11 cellular contexts compared by ENCODE assay signal in genomic region chr17:75317671-75318070, GRCh38. TPM values are rescaled to one million over a fixed set of nuclear protein-coding genes. Genes with fewer than 3 reads are reported as not detected.
DNase-seq lines count a peak whose midpoint lies in the region; ATAC-seq and TF ChIP-seq lines count a peak whose summit lies in the region.
"Had no signal": no experiment of that assay in that cellular context is flagged by ENCODE, and none has a peak within 500 bp of the region (broad histone marks: within the 10 kb centered on the region; RNA-seq: fewer than 3 reads in every experiment).

No MANE protein-coding gene starts in this region.

- no peak for TF ChIP-seq CTCF in astrocyte of the cerebellum (IDR thresholded peaks at IDR 0.05; ENCODE audit: low read depth, low read length, missing control alignments)
- no peak for TF ChIP-seq CTCF in natural killer cell (IDR thresholded peaks at IDR 0.05)

- intact Hi-C loops in natural killer cell (cut with micrococcal nuclease), result no loop called here

- H3K4me1 Mint-ChIP-seq in natural killer cell, result peaks cover 5 to 12% of the 10 kb centered on the region in 2 donors
- H3K4me1 Mint-ChIP-seq: neural crest cell had no signal

- in situ Hi-C loops in astrocyte of the cerebellum (cut with HindIII; ENCODE audit: low sequenced_read_pairs), result no loop called here

- no peaks in the 10 kb centered on the region for H3K27me3 Mint-ChIP-seq in natural killer cell (ENCODE audit: low read depth in 2 of 2)

- peak overlapping the region; percentile 36 to 70 for H3K27ac Mint-ChIP-seq in natural killer cell

- no peak overlapping the region for H3K4me3 ChIP-seq in astrocyte of the cerebellum (ENCODE audit: low read depth, low read length)
- H3K4me3 ChIP-seq: skin epidermis, tibial nerve had no signal

- H3K36me3 Mint-ChIP-seq in natural killer cell, result no peaks in the 10 kb centered on the region

- H3K9me3 Mint-ChIP-seq in natural killer cell, result no peaks in the 10 kb centered on the region
- H3K9me3 Mint-ChIP-seq: neural crest cell had no signal

- DNase-seq in COR-L47 (lab: John Stamatoyannopoulos, UW) (peak; percentile 63), LHCN-M2 (ENCODE audit: low read depth) (peak; percentile 36), astrocyte of the cerebellum (ENCODE audit: low read depth) (peak; percentile 32), natural killer cell (no peak), EL (no peak), DMS79 (lab: John Stamatoyannopoulos, UW) (no peak)

- H3K4me3 Mint-ChIP-seq in natural killer cell, result no peak overlapping the region
- H3K4me3 Mint-ChIP-seq: neural crest cell had no signal

- ATAC-seq in natural killer cell, result no peak
- no peak for ATAC-seq in HG03039 (IDR thresholded peaks at IDR 0.05; ENCODE audit: unreplicated experiment)
- ATAC-seq: Panc1 had no signal

RNA-seq across cellular contexts. Expression of gene SLC25A19, which starts 28.4 kb away (rescaled TPM):
- total RNA-seq in LHCN-M2 (2014; rRNA removed) (7.1 and 8.7 TPM in 2 replicates), natural killer cell (10 to 100 TPM; 12.1 to 17.7 (median 14.8) TPM)
- polyA plus RNA-seq in LHCN-M2 (2012), result 7.6 TPM

RNA-seq across cellular contexts. Expression of gene MIF4GD, which starts 46.6 kb away (rescaled TPM):
- total RNA-seq in LHCN-M2 (2014; rRNA removed), result 4.2 and 8.6 TPM in 2 replicates
- polyA plus RNA-seq in LHCN-M2 (2012), result 8.5 TPM
- 10 to 100 TPM; 44.5 to 56.9 (median 50.3) TPM for total RNA-seq in natural killer cell

RNA-seq across cellular contexts. Expression of gene MRPS7, which starts 56.0 kb away (rescaled TPM):
- total RNA-seq in LHCN-M2 (2014; rRNA removed) (52.4 and 58.4 TPM in 2 replicates), natural killer cell (10 to 100 TPM; 27.3 to 29.4 (median 27.9) TPM)
- 73.1 TPM for polyA plus RNA-seq in LHCN-M2 (2012)

RNA-seq across cellular contexts. Expression of gene GGA3, which starts 56.3 kb away (rescaled TPM):
- total RNA-seq in LHCN-M2 (2014; rRNA removed) (14.7 and 18.5 TPM in 2 replicates), natural killer cell (10 to 100 TPM; 78.1 to 97.3 (median 94.0) TPM)
- polyA plus RNA-seq in LHCN-M2 (2012), result 12.7 TPM

Comparison
In these comparisons a context has a peak if more than half of its experiments do, and no peak if none do; other contexts are left out.
1. DNase-seq: peak in COR-L47 (single experiment), LHCN-M2 (single experiment) and astrocyte of the cerebellum (single experiment); none in natural killer cell (single experiment), EL (single experiment) and DMS79 (single experiment).